Comparison of ENCODE assay signal across 14 cellular contexts in genomic region chr9:132485454-132485853, GRCh38.
"Had no signal": no experiment of that assay in that cellular context is flagged by ENCODE, and none has a peak within 500 bp of the region (broad histone marks: within the 10 kb centered on the region; RNA-seq: fewer than 3 reads in every experiment).

No MANE protein-coding gene starts in this region.

- H3K4me3 Mint-ChIP-seq: activated naive CD4-positive, alpha-beta T cell treated with anti-CD3 and anti-CD28 coated beads for 36 hours; activated naive CD8-positive, alpha-beta T cell treated with anti-CD3 and anti-CD28 coated beads, Interleukin-2, amount 50 U/mL, for 24 hours; activated T-helper 17 cell treated with anti-CD3 and anti-CD28 coated beads, Interleukin-2, amount 50 U/mL, for 72 hours; stimulated activated memory B cell treated with anti-CD40 and anti-IgM and Interleukin-4, amounts not matched to agents 10 μg/mL and 1 μg/mL and 100 μg/mL, for 72 hours had no signal

- DNase-seq: activated CD4-positive, alpha-beta T cell treated with anti-CD3 and anti-CD28 coated beads, Interleukin-2, amount 50 U/mL, for 48 hours; activated CD4-positive, CD25-positive, alpha-beta regulatory T cell treated with anti-CD3 and anti-CD28 coated beads, Interleukin-2, amount 50 U/mL, for 72 hours; activated naive CD4-positive, alpha-beta T cell treated with anti-CD3 and anti-CD28 coated beads for 36 hours; activated naive CD8-positive, alpha-beta T cell treated with anti-CD3 and anti-CD28 coated beads, Interleukin-2, amount 50 U/mL, for 24 hours; cortex of kidney; effector CD8-positive, alpha-beta T cell; foreskin fibroblast; glutamatergic neuron; mesendoderm; natural killer cell; stimulated activated CD4-positive, alpha-beta T cell treated with anti-CD3 and anti-CD28 coated beads, Interleukin-2, amount 100 ng/mL, for 48 hours had no signal

- H3K36me3 ChIP-seq: neutrophil had no signal

- H3K27ac Mint-ChIP-seq: activated naive CD4-positive, alpha-beta T cell treated with anti-CD3 and anti-CD28 coated beads for 36 hours; activated naive CD8-positive, alpha-beta T cell treated with anti-CD3 and anti-CD28 coated beads, Interleukin-2, amount 50 U/mL, for 24 hours; activated T-helper 17 cell treated with anti-CD3 and anti-CD28 coated beads, Interleukin-2, amount 50 U/mL, for 72 hours; stimulated activated memory B cell treated with anti-CD40 and anti-IgM and Interleukin-4, amounts not matched to agents 10 μg/mL and 1 μg/mL and 100 μg/mL, for 72 hours had no signal

- H3K9me3 Mint-ChIP-seq: activated naive CD4-positive, alpha-beta T cell treated with anti-CD3 and anti-CD28 coated beads for 36 hours; activated naive CD8-positive, alpha-beta T cell treated with anti-CD3 and anti-CD28 coated beads, Interleukin-2, amount 50 U/mL, for 24 hours; activated T-helper 17 cell treated with anti-CD3 and anti-CD28 coated beads, Interleukin-2, amount 50 U/mL, for 72 hours; natural killer cell; stimulated activated memory B cell treated with anti-CD40 and anti-IgM and Interleukin-4, amounts not matched to agents 10 μg/mL and 1 μg/mL and 100 μg/mL, for 72 hours had no signal

- H3K36me3 Mint-ChIP-seq: natural killer cell; stimulated activated memory B cell treated with anti-CD40 and anti-IgM and Interleukin-4, amounts not matched to agents 10 μg/mL and 1 μg/mL and 100 μg/mL, for 72 hours had no signal

- H3K9me3 ChIP-seq: neutrophil had no signal
